In genomic region chr1:92051948-92052347, GRCh38 we compare ENCODE assay signal across 36 cellular contexts. TPM values are rescaled to one million over a fixed set of nuclear protein-coding genes. Genes with fewer than 3 reads are reported as not detected.
"Had no signal": no experiment of that assay in that cellular context is flagged by ENCODE, and none has a peak within 500 bp of the region (broad histone marks: within the 10 kb centered on the region; RNA-seq: fewer than 3 reads in every experiment).

No MANE protein-coding gene starts in this region.

- H3K27me3 ChIP-seq: ascending aorta, breast epithelium, Peyer's patch had no signal

- H3K4me1 ChIP-seq: ascending aorta, breast epithelium, Peyer's patch had no signal

- H3K36me3 ChIP-seq: ascending aorta, breast epithelium, Peyer's patch, WERI-Rb-1 had no signal

- H3K4me3 ChIP-seq: ascending aorta, breast epithelium, Peyer's patch, SK-N-MC had no signal

- DNase-seq: activated CD4-positive, alpha-beta T cell treated with anti-CD3 and anti-CD28 coated beads for 1 hour; activated CD4-positive, alpha-beta T cell treated with anti-CD3 and anti-CD28 coated beads for 48 hours; activated CD4-positive, CD25-positive, alpha-beta regulatory T cell; activated CD8-positive, alpha-beta T cell treated with anti-CD3 and anti-CD28 coated beads for 36 hours; activated effector memory CD4-positive, alpha-beta T cell treated with anti-CD3 and anti-CD28 coated beads, Interleukin-2, amount 50 U/mL, for 16 hours; activated naive CD4-positive, alpha-beta T cell; activated naive CD4-positive, alpha-beta T cell treated with anti-CD3 and anti-CD28 coated beads, Interleukin-2, amount 50 U/mL, for 16 hours; activated naive CD8-positive, alpha-beta T cell treated with anti-CD3 and anti-CD28 coated beads for 36 hours; activated T-cell treated with anti-CD3 and anti-CD28 coated beads, Interleukin-2, amount 50 U/mL, for 1 hour; activated T-cell treated with anti-CD3 and anti-CD28 coated beads, Interleukin-2, amount 50 U/mL, for 72 hours; amygdala; NCI-H1092 treated with DMSO at 0.1 percent for 48 hours; NCI-H1417; NCI-H146; NCI-H187; NCI-H2029 treated with DMSO at 0.1 percent for 48 hours; NCI-H2107; NCI-H2171; NCI-H446; NCI-H510A treated with DMSO at 0.1 percent for 48 hours; NCI-H69; NK-92 treated with Interleukin-12 subunit alpha and Interleukin-12 subunit beta, amount 100 ng/mL, for 24 hours; PC-3; Peyer's patch; Right ventricle myocardium superior; T1000; WERI-Rb-1 had no signal

- ATAC-seq: activated CD8-positive, alpha-beta T cell treated with anti-CD3 and anti-CD28 coated beads for 36 hours; activated T-cell treated with anti-CD3 and anti-CD28 coated beads, Interleukin-2, amount 50 U/mL, for 72 hours; activated T-helper 17 cell treated with anti-CD3 and anti-CD28 coated beads, Interleukin-2, amount 50 U/mL, for 72 hours; PC-3 had no signal

- H3K9me3 ChIP-seq: ascending aorta, breast epithelium, Peyer's patch had no signal

- H3K9ac ChIP-seq: KMS-11 had no signal

- H3K27ac ChIP-seq: ascending aorta, breast epithelium, KMS-11, Peyer's patch, SK-N-MC, WERI-Rb-1 had no signal

RNA-seq across cellular contexts. Expression of gene EPHX4, which starts 22.2 kb away (rescaled TPM):
- total RNA-seq: activated T-helper 17 cell treated with anti-CD3 and anti-CD28 coated beads, Interleukin-2, amount 50 U/mL, for 72 hours; ascending aorta; Peyer's patch; Right ventricle myocardium superior had no signal

RNA-seq across cellular contexts. Expression of gene SETSIP, which starts 23.3 kb away (rescaled TPM):
- total RNA-seq: activated T-cell treated with anti-CD3 and anti-CD28 coated beads, Interleukin-2, amount 50 U/mL, for 72 hours; activated T-helper 17 cell treated with anti-CD3 and anti-CD28 coated beads, Interleukin-2, amount 50 U/mL, for 72 hours; ascending aorta; breast epithelium; cardiac septum; LHCN-M2; Peyer's patch; Right ventricle myocardium superior; T-helper 1 cell treated with Interleukin-12 subunit alpha and Interleukin-12 subunit beta and Interleukin-4 antibody, amounts not matched to agents 30 ng/mL and 1 ng/mL, for 36 hours; T-helper 2 cell treated with Interferon-gamma antibody and Interleukin-4, amounts not matched to agents 100 ng/mL and 5 ng/mL, for 36 hours had no signal
